ENCODE assay signal across 16 cellular contexts in the genomic region with DNA sequence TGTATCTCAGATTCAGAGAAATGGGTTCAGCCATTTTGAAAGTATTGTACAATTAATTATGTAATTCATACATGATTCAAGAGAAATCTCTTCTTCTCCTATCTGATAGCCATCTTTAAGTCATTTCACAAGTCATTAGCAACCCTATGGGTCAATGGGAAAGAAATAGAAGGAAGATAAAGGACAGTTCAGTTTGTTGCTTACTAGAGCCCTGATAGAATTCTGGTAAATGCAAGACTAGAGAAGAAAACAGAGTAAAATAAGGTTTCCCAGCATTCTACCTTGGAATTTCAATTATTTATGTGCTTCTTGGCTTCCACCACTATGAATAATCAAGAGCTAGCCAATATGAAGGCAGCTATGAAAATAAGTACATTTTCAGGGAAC.
DNase-seq lines count a peak whose midpoint lies in the region; ATAC-seq, FAIRE-seq and TF ChIP-seq lines count a peak whose summit lies in the region.
"Had no signal": no experiment of that assay in that cellular context is flagged by ENCODE, and none has a peak within 500 bp of the region (broad histone marks: within the 10 kb centered on the region; RNA-seq: fewer than 3 reads in every experiment).

No MANE protein-coding gene starts in this region.

- H3K27me3 ChIP-seq in GM23338 (ENCODE audit: insufficient read depth): no peaks in the 10 kb centered on the region
- no peaks in the 10 kb centered on the region for H3K27me3 ChIP-seq in SJSA1 (replicated peaks)
- H3K27me3 ChIP-seq in endodermal cell (ENCODE audit: control insufficient read depth, insufficient read depth, low read length, poor library complexity, severe bottlenecking): no peaks in the 10 kb centered on the region
- no peaks in the 10 kb centered on the region for H3K27me3 ChIP-seq in smooth muscle cell (ENCODE audit: low read depth)

- H3K36me3 ChIP-seq in GM23338 (ENCODE audit: insufficient read depth): no peaks in the 10 kb centered on the region
- H3K36me3 ChIP-seq in SJSA1: peaks cover 7% of the 10 kb centered on the region; the same call in 1 of the 2 replicates
- H3K36me3 ChIP-seq in endodermal cell (ENCODE audit: control insufficient read depth, insufficient read depth, low read length): no peaks in the 10 kb centered on the region
- H3K36me3 ChIP-seq in smooth muscle cell (ENCODE audit: low read depth): no peaks in the 10 kb centered on the region

- no peak for TF ChIP-seq POLR2A in H54 (IDR thresholded peaks at IDR 0.05; ENCODE audit: low read depth, low read length)

- H3K27me3 Mint-ChIP-seq in GM23338 (ENCODE audit: insufficient read depth, low read depth, poor library complexity): peaks cover 5% of the 10 kb centered on the region
- H3K27me3 Mint-ChIP-seq in endodermal cell (ENCODE audit: insufficient read depth): peaks cover 3% of the 10 kb centered on the region

- H3K9me3 ChIP-seq in SJSA1 (replicated peaks): no peaks in the 10 kb centered on the region
- H3K9me3 ChIP-seq in endodermal cell (ENCODE audit: control insufficient read depth, low read length): no peaks in the 10 kb centered on the region
- H3K9me3 ChIP-seq in smooth muscle cell (replicated peaks; ENCODE audit: low read depth): no peaks in the 10 kb centered on the region

- H4K20me1 ChIP-seq in GM23338 (replicated peaks; ENCODE audit: insufficient read depth) (no peaks in the 10 kb centered on the region), smooth muscle cell (ENCODE audit: low read depth) (peaks cover 24% of the 10 kb centered on the region)

- H3K79me2 ChIP-seq in GM23338 (replicated peaks; ENCODE audit: insufficient read depth) (no peaks in the 10 kb centered on the region), smooth muscle cell (ENCODE audit: low read depth) (no peaks in the 10 kb centered on the region)

- DNase-seq in GM23338 (ENCODE audit: low spot score) (no peak), SJSA1 (ENCODE audit: low read depth in 1 of 2, low spot score in 2 of 2) (no peak), endodermal cell (no peak), smooth muscle cell (lab: John Stamatoyannopoulos, UW; ENCODE audit: unreplicated experiment) (no peak), T-helper 1 cell (no peak), H54 (ENCODE audit: insufficient read length, low spot score) (no peak)
- DNase-seq: KBM-7, NCI-H1092, NCI-H1694, NCI-H2107, NCI-H526, PC-9 had no signal

- no peak overlapping the region for H3K27ac ChIP-seq in GM23338 (ENCODE audit: low read depth)
- peak overlapping the region; percentile 25; the same call in 1 of the 2 replicates for H3K27ac ChIP-seq in SJSA1
- no peak overlapping the region for H3K27ac ChIP-seq in endodermal cell (ENCODE audit: low read depth, low read length)
- H3K27ac ChIP-seq in smooth muscle cell (ENCODE audit: low read depth): peak overlapping the region; percentile 49
- H3K27ac ChIP-seq: C4-2B, PC-9 had no signal

- no peak overlapping the region for H3K27ac Mint-ChIP-seq in GM23338
- no peak overlapping the region for H3K27ac Mint-ChIP-seq in endodermal cell

- H3K4me2 ChIP-seq in GM23338: peak overlapping the region; percentile 67; the same call in 1 of the 2 replicates
- peak overlapping the region; percentile 47 for H3K4me2 ChIP-seq in smooth muscle cell
- H3K4me2 ChIP-seq: PC-9 had no signal

- 0 out of 2 replicates have a peak, but pooled peaks cover 3% of the 10 kb centered on the region for H3F3A ChIP-seq in GM23338 (replicated peaks; ENCODE audit: low read depth)
- peaks cover 3% of the 10 kb centered on the region for H3F3A ChIP-seq in smooth muscle cell (ENCODE audit: low read depth)

- H3K4me1 ChIP-seq in GM23338 (ENCODE audit: insufficient read depth) (peaks cover 56% of the 10 kb centered on the region), SJSA1 (replicated peaks) (peaks cover 44% of the 10 kb centered on the region), endodermal cell (ENCODE audit: control insufficient read depth, insufficient read depth, low read length) (peaks cover 11% of the 10 kb centered on the region), smooth muscle cell (ENCODE audit: low read depth) (peaks cover 13% of the 10 kb centered on the region)

- H2AFZ ChIP-seq in GM23338 (no peak overlapping the region), smooth muscle cell (ENCODE audit: low read depth) (no peak overlapping the region)
- H2AFZ ChIP-seq: PC-9 had no signal

- H3K4me3 Mint-ChIP-seq in GM23338 (no peak overlapping the region), endodermal cell (no peak overlapping the region)

- no peak for ATAC-seq in GM23338
- ATAC-seq in GM21526 (IDR thresholded peaks at IDR 0.05; ENCODE audit: low FRiP score, unreplicated experiment): no peak

- H3K9me3 Mint-ChIP-seq in GM23338 (no peaks in the 10 kb centered on the region), endodermal cell (no peaks in the 10 kb centered on the region)

- H3K9me2 ChIP-seq in GM23338 (ENCODE audit: insufficient read depth): 0 out of 2 replicates have a peak, but pooled peaks cover 11% of the 10 kb centered on the region

- no peak for FAIRE-seq in H54 (lab: Jason Lieb, UNC)
- FAIRE-seq: GM18507, GM19239 had no signal

- H3K4me1 Mint-ChIP-seq in GM23338 (peaks cover 57% of the 10 kb centered on the region), endodermal cell (peaks cover 36% of the 10 kb centered on the region)

- H3K4me3 ChIP-seq in GM23338: no peak overlapping the region
- no peak overlapping the region for H3K4me3 ChIP-seq in SJSA1
- peak overlapping the region; percentile 30 for H3K4me3 ChIP-seq in endodermal cell (ENCODE audit: low read length)
- no peak overlapping the region for H3K4me3 ChIP-seq in smooth muscle cell
- H3K4me3 ChIP-seq: PC-9 had no signal

- no peaks in the 10 kb centered on the region for H3K36me3 Mint-ChIP-seq in GM23338 (ENCODE audit: low read depth)
- H3K36me3 Mint-ChIP-seq in endodermal cell (ENCODE audit: low read depth): no peaks in the 10 kb centered on the region

- H3K9ac ChIP-seq in endodermal cell (ENCODE audit: extremely low read depth, low read length, poor library complexity, severe bottlenecking) (no peak overlapping the region), smooth muscle cell (ENCODE audit: low read depth) (no peak overlapping the region)

- no peak for TF ChIP-seq CTCF in GM23338 (conservative IDR thresholded peaks at IDR 0.05; ENCODE audit: low read depth in 2 of 2)
- TF ChIP-seq CTCF in endodermal cell (conservative IDR thresholded peaks at IDR 0.05): no peak
- no peak for TF ChIP-seq CTCF in smooth muscle cell (IDR thresholded peaks at IDR 0.05; ENCODE audit: borderline replicate concordance, insufficient read depth, poor library complexity, severe bottlenecking)

TF ChIP-seq in GM23338, 12 proteins besides CTCF, POLR2A, EP300 and RAD21 (continues in another document):
- TF ChIP-seq, protein P1, sequence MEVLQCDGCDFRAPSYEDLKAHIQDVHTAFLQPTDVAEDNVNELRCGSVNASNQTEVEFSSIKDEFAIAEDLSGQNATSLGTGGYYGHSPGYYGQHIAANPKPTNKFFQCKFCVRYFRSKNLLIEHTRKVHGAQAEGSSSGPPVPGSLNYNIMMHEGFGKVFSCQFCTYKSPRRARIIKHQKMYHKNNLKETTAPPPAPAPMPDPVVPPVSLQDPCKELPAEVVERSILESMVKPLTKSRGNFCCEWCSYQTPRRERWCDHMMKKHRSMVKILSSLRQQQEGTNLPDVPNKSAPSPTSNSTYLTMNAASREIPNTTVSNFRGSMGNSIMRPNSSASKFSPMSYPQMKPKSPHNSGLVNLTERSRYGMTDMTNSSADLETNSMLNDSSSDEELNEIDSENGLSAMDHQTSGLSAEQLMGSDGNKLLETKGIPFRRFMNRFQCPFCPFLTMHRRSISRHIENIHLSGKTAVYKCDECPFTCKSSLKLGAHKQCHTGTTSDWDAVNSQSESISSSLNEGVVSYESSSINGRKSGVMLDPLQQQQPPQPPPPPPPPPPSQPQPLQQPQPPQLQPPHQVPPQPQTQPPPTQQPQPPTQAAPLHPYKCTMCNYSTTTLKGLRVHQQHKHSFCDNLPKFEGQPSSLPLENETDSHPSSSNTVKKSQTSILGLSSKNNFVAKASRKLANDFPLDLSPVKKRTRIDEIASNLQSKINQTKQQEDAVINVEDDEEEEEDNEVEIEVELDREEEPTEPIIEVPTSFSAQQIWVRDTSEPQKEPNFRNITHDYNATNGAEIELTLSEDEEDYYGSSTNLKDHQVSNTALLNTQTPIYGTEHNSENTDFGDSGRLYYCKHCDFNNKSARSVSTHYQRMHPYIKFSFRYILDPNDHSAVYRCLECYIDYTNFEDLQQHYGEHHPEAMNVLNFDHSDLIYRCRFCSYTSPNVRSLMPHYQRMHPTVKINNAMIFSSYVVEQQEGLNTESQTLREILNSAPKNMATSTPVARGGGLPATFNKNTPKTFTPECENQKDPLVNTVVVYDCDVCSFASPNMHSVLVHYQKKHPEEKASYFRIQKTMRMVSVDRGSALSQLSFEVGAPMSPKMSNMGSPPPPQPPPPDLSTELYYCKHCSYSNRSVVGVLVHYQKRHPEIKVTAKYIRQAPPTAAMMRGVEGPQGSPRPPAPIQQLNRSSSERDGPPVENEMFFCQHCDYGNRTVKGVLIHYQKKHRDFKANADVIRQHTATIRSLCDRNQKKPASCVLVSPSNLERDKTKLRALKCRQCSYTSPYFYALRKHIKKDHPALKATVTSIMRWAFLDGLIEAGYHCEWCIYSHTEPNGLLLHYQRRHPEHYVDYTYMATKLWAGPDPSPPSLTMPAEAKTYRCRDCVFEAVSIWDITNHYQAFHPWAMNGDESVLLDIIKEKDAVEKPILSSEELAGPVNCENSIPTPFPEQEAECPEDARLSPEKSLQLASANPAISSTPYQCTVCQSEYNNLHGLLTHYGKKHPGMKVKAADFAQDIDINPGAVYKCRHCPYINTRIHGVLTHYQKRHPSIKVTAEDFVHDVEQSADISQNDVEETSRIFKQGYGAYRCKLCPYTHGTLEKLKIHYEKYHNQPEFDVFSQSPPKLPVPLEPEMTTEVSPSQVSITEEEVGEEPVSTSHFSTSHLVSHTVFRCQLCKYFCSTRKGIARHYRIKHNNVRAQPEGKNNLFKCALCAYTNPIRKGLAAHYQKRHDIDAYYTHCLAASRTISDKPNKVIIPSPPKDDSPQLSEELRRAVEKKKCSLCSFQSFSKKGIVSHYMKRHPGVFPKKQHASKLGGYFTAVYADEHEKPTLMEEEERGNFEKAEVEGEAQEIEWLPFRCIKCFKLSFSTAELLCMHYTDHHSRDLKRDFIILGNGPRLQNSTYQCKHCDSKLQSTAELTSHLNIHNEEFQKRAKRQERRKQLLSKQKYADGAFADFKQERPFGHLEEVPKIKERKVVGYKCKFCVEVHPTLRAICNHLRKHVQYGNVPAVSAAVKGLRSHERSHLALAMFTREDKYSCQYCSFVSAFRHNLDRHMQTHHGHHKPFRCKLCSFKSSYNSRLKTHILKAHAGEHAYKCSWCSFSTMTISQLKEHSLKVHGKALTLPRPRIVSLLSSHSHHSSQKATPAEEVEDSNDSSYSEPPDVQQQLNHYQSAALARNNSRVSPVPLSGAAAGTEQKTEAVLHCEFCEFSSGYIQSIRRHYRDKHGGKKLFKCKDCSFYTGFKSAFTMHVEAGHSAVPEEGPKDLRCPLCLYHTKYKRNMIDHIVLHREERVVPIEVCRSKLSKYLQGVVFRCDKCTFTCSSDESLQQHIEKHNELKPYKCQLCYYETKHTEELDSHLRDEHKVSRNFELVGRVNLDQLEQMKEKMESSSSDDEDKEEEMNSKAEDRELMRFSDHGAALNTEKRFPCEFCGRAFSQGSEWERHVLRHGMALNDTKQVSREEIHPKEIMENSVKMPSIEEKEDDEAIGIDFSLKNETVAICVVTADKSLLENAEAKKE (CRISPR knock-in tag; IDR thresholded peaks at IDR 0.05): no peak
- no peak for TF ChIP-seq ZNF114 (CRISPR knock-in tag; IDR thresholded peaks at IDR 0.05)

Comparison
In these comparisons a context has a peak if more than half of its experiments do, and no peak if none do; other contexts are left out.
1. H3K27ac ChIP-seq: peak in SJSA1 (single experiment) and smooth muscle cell (single experiment); none in GM23338 (single experiment) and endodermal cell (single experiment).